In the genomic region with DNA sequence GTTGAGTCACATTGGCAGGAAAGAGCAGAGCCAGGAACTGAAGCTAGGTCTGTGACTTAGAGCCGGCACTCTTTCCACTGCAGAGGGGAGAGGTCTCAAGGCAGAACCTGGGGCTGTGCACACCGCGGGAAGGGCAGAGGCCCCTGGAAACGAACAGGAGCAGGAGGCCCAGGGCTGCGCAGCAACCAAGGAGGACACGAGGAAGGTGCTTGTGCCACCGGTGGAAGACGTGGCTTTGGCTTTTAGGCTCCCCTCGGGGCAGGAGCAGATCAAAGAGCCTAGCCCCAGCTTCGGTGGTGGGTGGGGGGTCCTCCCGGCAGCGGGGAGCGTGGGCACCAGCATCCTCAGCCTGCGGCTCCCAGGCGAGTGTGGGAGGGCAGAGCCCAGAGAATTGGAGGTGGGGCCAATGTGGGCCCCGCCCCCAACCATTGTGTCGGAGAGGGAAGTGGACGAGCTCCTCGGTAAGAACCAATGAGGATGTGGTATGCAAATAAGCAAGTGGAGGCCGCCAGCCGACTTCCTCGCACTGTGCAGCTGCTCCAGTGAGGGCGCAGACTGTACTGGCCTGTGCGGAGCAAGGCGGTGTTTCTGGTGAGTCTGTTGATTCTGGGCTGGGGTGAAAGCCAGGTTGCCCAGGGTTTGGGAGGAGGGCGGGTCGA, we compare ENCODE assay signal across 8 cellular contexts. TPM values are rescaled to one million over a fixed set of nuclear protein-coding genes. Genes with fewer than 3 reads are reported as not detected.
DNase-seq lines count a peak whose midpoint lies in the region; ATAC-seq and TF ChIP-seq lines count a peak whose summit lies in the region.

A gene with protein sequence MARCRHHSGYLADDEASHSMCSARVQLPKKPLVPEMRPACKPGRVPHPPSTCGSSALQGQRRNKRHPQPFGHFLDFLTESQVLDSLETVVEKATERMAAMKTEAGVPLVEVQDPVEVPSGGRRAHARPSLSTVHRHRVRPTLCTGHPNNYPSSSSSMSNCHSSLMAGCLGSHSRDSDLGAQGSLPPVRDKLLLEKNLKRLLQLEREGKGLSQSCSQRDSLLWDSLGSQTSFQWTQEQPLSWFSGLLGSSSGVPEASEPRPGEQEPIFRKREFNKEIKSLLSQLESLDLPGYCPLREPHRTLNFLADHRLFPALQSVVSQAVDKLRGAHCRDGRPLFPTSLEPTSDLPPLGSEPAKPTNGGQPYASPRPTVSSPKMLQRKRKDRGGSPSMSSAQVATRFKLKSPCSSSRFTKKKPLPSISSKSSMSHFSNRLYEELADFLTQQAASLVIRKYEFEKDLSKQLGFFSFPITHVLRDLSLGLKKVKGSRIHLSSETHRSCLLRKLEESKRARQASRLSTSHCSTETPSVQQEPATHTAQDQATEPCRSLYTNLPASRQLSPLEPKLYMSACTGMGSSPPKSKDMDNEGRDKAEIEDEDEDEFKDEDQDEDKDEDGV (plus strand): TSS at position 524 of the 659 bp plus-strand sequence. CDS start 422 bp downstream, outside the sequence.

- H3K27ac ChIP-seq in WERI-Rb-1: no peak within 1 kb of the TSS

- ATAC-seq in Right ventricle myocardium inferior (no peak), HG03520 (IDR thresholded peaks at IDR 0.05; ENCODE audit: unreplicated experiment) (no peak)

- in situ Hi-C loops in G401 (cut with HindIII; ENCODE audit: low sequenced_read_pairs): no loop called here

- H3K4me3 ChIP-seq in WERI-Rb-1 (ENCODE audit: low read depth, low read length): no peak within 1 kb of the TSS

- peak; percentile 92 for DNase-seq in HuH-7 (ENCODE audit: low spot score)
- peak; percentile 90 for DNase-seq in SK-N-DZ (ENCODE audit: low spot score)
- DNase-seq in activated naive CD4-positive, alpha-beta T cell treated with anti-CD3 and anti-CD28 coated beads, Interleukin-2, amount 50 U/mL, for 16 hours: peak; percentile 41
- peak in 2 of 3 experiments; percentile 30 to 36 for DNase-seq in stimulated activated CD4-positive, alpha-beta T cell treated with anti-CD3 and anti-CD28 coated beads, TNF-alpha, amount 100 ng/mL, for 4 hours (ENCODE audit: low read depth in 3 of 3)
- DNase-seq in G401 (ENCODE audit: low spot score): no peak
- no peak for DNase-seq in WERI-Rb-1
- DNase-seq in Right ventricle myocardium inferior (ENCODE audit: missing footprints): no peak

- no peaks in the 10 kb centered on the region for H3K9me3 ChIP-seq in WERI-Rb-1 (ENCODE audit: severe bottlenecking)

- H3K27me3 ChIP-seq in WERI-Rb-1 (ENCODE audit: insufficient read depth, low read depth, severe bottlenecking): no peaks in the 10 kb centered on the region

- intact Hi-C loops in Right ventricle myocardium inferior (cut with DNase I): no loop called here

- TF ChIP-seq CTCF in WERI-Rb-1 (IDR thresholded peaks at IDR 0.05; ENCODE audit: low read depth, low read length): no peak

- peaks cover 16% of the 10 kb centered on the region for H3K36me3 ChIP-seq in WERI-Rb-1

RNA-seq across cellular contexts. Expression of the gene that starts here (rescaled TPM):
- polyA plus RNA-seq in SK-N-DZ (2014; cell fraction: cytosol; rRNA removed): 0.06 and 0.07 TPM in 2 replicates
- 0.62 and 0.68 TPM in 2 replicates for polyA plus RNA-seq in SK-N-DZ (2014; cell fraction: nucleus; rRNA removed)
- total RNA-seq in G401 (2014; rRNA removed; shearing (Covaris generic)): not detected in 2 replicates
- 0.16 TPM for total RNA-seq in Right ventricle myocardium inferior

Comparison
In these comparisons a context has a peak if more than half of its experiments do, and no peak if none do; other contexts are left out.
1. DNase-seq: peak in HuH-7 (single experiment), SK-N-DZ (single experiment), activated naive CD4-positive, alpha-beta T cell treated with anti-CD3 and anti-CD28 coated beads, Interleukin-2, amount 50 U/mL, for 16 hours (single experiment) and stimulated activated CD4-positive, alpha-beta T cell treated with anti-CD3 and anti-CD28 coated beads, TNF-alpha, amount 100 ng/mL, for 4 hours (2 of 3); none in G401 (single experiment), WERI-Rb-1 (single experiment) and Right ventricle myocardium inferior (single experiment).